ENCODE assay signal across 1 cellular context in the genomic region with DNA sequence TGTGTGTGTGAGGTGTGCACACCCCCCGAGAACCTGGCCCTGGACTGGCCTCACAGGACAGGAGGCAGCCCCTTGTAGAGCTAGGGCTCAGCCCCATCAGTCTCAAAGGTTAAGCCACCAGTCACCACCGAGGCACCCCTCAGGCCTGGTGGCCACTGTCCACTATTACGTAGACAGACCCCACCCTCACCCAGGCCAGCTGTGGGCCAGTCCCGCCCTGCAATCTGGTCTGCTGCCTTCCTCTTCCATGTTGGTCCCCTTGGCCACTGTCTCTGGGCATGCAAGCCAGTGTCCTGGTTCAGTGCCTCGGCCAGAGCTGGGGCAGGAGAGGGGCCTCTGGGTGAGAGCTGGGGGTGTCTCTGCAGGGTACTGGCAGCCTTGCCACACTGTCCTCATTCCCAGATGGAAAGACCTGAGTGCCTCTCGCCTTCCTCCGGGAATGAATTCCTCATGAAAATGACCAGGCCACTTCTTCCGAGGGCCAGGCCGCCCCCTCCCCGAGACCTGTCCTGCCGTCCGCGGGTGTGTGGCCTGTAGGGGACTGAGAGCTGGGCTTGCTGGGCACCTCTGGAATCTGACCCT.
TF ChIP-seq lines count a peak whose summit lies in the region.

No MANE protein-coding gene starts in this region.

TF ChIP-seq in GM23338, 12 proteins besides CTCF, POLR2A, EP300 and RAD21:
- TF ChIP-seq, protein P1, sequence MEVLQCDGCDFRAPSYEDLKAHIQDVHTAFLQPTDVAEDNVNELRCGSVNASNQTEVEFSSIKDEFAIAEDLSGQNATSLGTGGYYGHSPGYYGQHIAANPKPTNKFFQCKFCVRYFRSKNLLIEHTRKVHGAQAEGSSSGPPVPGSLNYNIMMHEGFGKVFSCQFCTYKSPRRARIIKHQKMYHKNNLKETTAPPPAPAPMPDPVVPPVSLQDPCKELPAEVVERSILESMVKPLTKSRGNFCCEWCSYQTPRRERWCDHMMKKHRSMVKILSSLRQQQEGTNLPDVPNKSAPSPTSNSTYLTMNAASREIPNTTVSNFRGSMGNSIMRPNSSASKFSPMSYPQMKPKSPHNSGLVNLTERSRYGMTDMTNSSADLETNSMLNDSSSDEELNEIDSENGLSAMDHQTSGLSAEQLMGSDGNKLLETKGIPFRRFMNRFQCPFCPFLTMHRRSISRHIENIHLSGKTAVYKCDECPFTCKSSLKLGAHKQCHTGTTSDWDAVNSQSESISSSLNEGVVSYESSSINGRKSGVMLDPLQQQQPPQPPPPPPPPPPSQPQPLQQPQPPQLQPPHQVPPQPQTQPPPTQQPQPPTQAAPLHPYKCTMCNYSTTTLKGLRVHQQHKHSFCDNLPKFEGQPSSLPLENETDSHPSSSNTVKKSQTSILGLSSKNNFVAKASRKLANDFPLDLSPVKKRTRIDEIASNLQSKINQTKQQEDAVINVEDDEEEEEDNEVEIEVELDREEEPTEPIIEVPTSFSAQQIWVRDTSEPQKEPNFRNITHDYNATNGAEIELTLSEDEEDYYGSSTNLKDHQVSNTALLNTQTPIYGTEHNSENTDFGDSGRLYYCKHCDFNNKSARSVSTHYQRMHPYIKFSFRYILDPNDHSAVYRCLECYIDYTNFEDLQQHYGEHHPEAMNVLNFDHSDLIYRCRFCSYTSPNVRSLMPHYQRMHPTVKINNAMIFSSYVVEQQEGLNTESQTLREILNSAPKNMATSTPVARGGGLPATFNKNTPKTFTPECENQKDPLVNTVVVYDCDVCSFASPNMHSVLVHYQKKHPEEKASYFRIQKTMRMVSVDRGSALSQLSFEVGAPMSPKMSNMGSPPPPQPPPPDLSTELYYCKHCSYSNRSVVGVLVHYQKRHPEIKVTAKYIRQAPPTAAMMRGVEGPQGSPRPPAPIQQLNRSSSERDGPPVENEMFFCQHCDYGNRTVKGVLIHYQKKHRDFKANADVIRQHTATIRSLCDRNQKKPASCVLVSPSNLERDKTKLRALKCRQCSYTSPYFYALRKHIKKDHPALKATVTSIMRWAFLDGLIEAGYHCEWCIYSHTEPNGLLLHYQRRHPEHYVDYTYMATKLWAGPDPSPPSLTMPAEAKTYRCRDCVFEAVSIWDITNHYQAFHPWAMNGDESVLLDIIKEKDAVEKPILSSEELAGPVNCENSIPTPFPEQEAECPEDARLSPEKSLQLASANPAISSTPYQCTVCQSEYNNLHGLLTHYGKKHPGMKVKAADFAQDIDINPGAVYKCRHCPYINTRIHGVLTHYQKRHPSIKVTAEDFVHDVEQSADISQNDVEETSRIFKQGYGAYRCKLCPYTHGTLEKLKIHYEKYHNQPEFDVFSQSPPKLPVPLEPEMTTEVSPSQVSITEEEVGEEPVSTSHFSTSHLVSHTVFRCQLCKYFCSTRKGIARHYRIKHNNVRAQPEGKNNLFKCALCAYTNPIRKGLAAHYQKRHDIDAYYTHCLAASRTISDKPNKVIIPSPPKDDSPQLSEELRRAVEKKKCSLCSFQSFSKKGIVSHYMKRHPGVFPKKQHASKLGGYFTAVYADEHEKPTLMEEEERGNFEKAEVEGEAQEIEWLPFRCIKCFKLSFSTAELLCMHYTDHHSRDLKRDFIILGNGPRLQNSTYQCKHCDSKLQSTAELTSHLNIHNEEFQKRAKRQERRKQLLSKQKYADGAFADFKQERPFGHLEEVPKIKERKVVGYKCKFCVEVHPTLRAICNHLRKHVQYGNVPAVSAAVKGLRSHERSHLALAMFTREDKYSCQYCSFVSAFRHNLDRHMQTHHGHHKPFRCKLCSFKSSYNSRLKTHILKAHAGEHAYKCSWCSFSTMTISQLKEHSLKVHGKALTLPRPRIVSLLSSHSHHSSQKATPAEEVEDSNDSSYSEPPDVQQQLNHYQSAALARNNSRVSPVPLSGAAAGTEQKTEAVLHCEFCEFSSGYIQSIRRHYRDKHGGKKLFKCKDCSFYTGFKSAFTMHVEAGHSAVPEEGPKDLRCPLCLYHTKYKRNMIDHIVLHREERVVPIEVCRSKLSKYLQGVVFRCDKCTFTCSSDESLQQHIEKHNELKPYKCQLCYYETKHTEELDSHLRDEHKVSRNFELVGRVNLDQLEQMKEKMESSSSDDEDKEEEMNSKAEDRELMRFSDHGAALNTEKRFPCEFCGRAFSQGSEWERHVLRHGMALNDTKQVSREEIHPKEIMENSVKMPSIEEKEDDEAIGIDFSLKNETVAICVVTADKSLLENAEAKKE (CRISPR knock-in tag; IDR thresholded peaks at IDR 0.05), result no peak
- no peak for TF ChIP-seq ZNF114 (CRISPR knock-in tag; IDR thresholded peaks at IDR 0.05)
- no peak for TF ChIP-seq ZNF331 (CRISPR knock-in tag; IDR thresholded peaks at IDR 0.05; ENCODE audit: low read depth)
- TF ChIP-seq STAT1 (IDR thresholded peaks at IDR 0.05; ENCODE audit: unreplicated experiment), result no peak
- no peak for TF ChIP-seq NANOG (IDR thresholded peaks at IDR 0.05; ENCODE audit: borderline replicate concordance)
- TF ChIP-seq JUNB (IDR thresholded peaks at IDR 0.05; ENCODE audit: unreplicated experiment), result no peak
- no peak for TF ChIP-seq POLR2AphosphoS5 (IDR thresholded peaks at IDR 0.05; ENCODE audit: low read depth)
- TF ChIP-seq, protein P2, sequence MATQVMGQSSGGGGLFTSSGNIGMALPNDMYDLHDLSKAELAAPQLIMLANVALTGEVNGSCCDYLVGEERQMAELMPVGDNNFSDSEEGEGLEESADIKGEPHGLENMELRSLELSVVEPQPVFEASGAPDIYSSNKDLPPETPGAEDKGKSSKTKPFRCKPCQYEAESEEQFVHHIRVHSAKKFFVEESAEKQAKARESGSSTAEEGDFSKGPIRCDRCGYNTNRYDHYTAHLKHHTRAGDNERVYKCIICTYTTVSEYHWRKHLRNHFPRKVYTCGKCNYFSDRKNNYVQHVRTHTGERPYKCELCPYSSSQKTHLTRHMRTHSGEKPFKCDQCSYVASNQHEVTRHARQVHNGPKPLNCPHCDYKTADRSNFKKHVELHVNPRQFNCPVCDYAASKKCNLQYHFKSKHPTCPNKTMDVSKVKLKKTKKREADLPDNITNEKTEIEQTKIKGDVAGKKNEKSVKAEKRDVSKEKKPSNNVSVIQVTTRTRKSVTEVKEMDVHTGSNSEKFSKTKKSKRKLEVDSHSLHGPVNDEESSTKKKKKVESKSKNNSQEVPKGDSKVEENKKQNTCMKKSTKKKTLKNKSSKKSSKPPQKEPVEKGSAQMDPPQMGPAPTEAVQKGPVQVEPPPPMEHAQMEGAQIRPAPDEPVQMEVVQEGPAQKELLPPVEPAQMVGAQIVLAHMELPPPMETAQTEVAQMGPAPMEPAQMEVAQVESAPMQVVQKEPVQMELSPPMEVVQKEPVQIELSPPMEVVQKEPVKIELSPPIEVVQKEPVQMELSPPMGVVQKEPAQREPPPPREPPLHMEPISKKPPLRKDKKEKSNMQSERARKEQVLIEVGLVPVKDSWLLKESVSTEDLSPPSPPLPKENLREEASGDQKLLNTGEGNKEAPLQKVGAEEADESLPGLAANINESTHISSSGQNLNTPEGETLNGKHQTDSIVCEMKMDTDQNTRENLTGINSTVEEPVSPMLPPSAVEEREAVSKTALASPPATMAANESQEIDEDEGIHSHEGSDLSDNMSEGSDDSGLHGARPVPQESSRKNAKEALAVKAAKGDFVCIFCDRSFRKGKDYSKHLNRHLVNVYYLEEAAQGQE (IDR thresholded peaks at IDR 0.05; ENCODE audit: unreplicated experiment), result no peak
- TF ChIP-seq, protein P3, sequence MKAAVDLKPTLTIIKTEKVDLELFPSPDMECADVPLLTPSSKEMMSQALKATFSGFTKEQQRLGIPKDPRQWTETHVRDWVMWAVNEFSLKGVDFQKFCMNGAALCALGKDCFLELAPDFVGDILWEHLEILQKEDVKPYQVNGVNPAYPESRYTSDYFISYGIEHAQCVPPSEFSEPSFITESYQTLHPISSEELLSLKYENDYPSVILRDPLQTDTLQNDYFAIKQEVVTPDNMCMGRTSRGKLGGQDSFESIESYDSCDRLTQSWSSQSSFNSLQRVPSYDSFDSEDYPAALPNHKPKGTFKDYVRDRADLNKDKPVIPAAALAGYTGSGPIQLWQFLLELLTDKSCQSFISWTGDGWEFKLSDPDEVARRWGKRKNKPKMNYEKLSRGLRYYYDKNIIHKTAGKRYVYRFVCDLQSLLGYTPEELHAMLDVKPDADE (IDR thresholded peaks at IDR 0.05), result no peak
- no peak for TF ChIP-seq CREB1 (CRISPR knock-in tag; IDR thresholded peaks at IDR 0.05; ENCODE audit: low read depth)
- no peak for TF ChIP-seq EZH2 (IDR thresholded peaks at IDR 0.05; ENCODE audit: low read depth, unreplicated experiment)
- TF ChIP-seq EZH2phosphoT487 (IDR thresholded peaks at IDR 0.05; ENCODE audit: unreplicated experiment), result no peak
